In the genomic region with DNA sequence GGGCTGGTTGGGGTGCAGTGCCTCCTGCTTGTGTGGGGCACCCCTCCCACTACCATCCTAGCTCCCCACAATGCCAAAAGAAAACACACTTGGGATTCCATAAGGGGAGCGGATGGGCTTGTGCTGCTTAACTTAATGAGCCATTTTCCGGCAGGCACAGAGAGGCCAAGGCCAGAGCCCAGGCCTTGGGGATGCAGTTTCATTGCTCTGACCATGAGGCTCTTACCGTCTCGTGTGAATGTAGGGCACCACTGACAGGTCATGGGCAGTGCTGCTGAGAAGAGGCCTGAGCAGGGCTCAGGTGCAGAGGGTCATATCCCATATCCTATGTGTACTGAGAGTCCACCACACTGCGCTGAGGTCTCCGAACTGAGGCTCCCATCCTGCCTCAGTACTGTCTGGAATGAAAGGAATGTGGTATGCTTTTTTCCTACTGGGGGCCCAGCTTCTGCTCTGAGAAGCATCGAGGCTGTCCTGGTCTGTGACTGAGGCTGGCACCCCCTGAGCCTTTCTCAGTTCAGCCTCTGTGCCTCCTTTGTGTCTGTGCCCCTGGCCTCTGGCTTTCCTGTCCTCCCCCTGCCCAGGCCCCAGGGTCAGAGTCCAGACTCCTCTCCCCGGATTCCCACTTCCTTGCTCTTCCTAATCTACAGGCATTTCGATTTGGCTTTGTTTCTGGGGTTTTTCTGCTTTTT, we compare ENCODE assay signal across 1 cellular context.
TF ChIP-seq lines count a peak whose summit lies in the region.

No MANE protein-coding gene starts in this region.

TF ChIP-seq in HepG2, 621 proteins besides CTCF, POLR2A, EP300 and RAD21 (continued from another document and continues in another):
- TF ChIP-seq ZZZ3 (CRISPR knock-in tag; IDR thresholded peaks at IDR 0.05; ENCODE audit: borderline replicate concordance) (0 out of 2 replicates have a peak, but pooled peaks have one; percentile 12), CREM (IDR thresholded peaks at IDR 0.05) (no peak; the same call in none of the 2 replicates), CREM (CRISPR knock-in tag; IDR thresholded peaks at IDR 0.05) (no peak), AKAP8 (CRISPR knock-in tag; IDR thresholded peaks at IDR 0.05) (peak; percentile 62; the same call in 1 of the 2 replicates), ZNF629 (CRISPR knock-in tag; conservative IDR thresholded peaks at IDR 0.05) (peak; percentile 30; the same call in 1 of the 2 replicates), HOXA7 (CRISPR knock-in tag; IDR thresholded peaks at IDR 0.05) (no peak), ZNF136 (CRISPR knock-in tag; IDR thresholded peaks at IDR 0.05; ENCODE audit: low read depth) (no peak), JUN (CRISPR knock-in tag; IDR thresholded peaks at IDR 0.05) (peak; percentile 23; the same call in 1 of the 2 replicates), IRX3 (CRISPR knock-in tag; IDR thresholded peaks at IDR 0.05; ENCODE audit: borderline replicate concordance, low read depth) (no peak), SMYD3 (CRISPR knock-in tag; IDR thresholded peaks at IDR 0.05) (0 out of 2 replicates have a peak, but pooled peaks have one; percentile 57), ZNF572 (CRISPR knock-in tag; IDR thresholded peaks at IDR 0.05) (no peak), MBNL3 (CRISPR knock-in tag; conservative IDR thresholded peaks at IDR 0.05) (no peak), ZNF850 (CRISPR knock-in tag; conservative IDR thresholded peaks at IDR 0.05) (no peak), ZNF781 (CRISPR knock-in tag; IDR thresholded peaks at IDR 0.05; ENCODE audit: borderline replicate concordance, not compliant biosample characterization) (no peak), PCBP2 (optimal IDR thresholded peaks at IDR 0.05; ENCODE audit: low read depth, low read length, poor library complexity, severe bottlenecking) (no peak), DNMT3B (CRISPR knock-in tag; conservative IDR thresholded peaks at IDR 0.05) (no peak), ZNF841 (CRISPR knock-in tag; IDR thresholded peaks at IDR 0.05; ENCODE audit: borderline replicate concordance) (no peak), U2AF1 (optimal IDR thresholded peaks at IDR 0.05; ENCODE audit: low read depth, low read length) (no peak), REPIN1 (CRISPR knock-in tag; IDR thresholded peaks at IDR 0.05; ENCODE audit: borderline replicate concordance, low read depth) (peak; percentile 79; the same call in 1 of the 2 replicates), CCDC6 (CRISPR knock-in tag; IDR thresholded peaks at IDR 0.05) (peak; percentile 32; the same call in 1 of the 2 replicates), ZNF780A (CRISPR knock-in tag; IDR thresholded peaks at IDR 0.05) (no peak), RBM39 (IDR thresholded peaks at IDR 0.05; ENCODE audit: low read depth, low read length, poor library complexity, severe bottlenecking) (no peak), ZNF577 (CRISPR knock-in tag; IDR thresholded peaks at IDR 0.05; ENCODE audit: borderline replicate concordance, low read depth) (no peak), MTF2 (CRISPR knock-in tag; IDR thresholded peaks at IDR 0.05; ENCODE audit: borderline replicate concordance) (no peak), ZNF124 (CRISPR knock-in tag; IDR thresholded peaks at IDR 0.05) (no peak; the same call in 1 of the 2 replicates), ZNF598 (CRISPR knock-in tag; IDR thresholded peaks at IDR 0.05; ENCODE audit: borderline replicate concordance) (no peak; the same call in 1 of the 2 replicates), HES4 (CRISPR knock-in tag; IDR thresholded peaks at IDR 0.05; ENCODE audit: borderline replicate concordance) (no peak), SALL1 (CRISPR knock-in tag; IDR thresholded peaks at IDR 0.05) (peak; percentile 89), MAZ (IDR thresholded peaks at IDR 0.05; ENCODE audit: borderline replicate concordance, low read depth, low read length) (no peak), MAZ (CRISPR knock-in tag; IDR thresholded peaks at IDR 0.05; ENCODE audit: low read depth) (no peak), ZNF605 (CRISPR knock-in tag; IDR thresholded peaks at IDR 0.05) (no peak; the same call in 1 of the 2 replicates), NFYB (CRISPR knock-in tag; IDR thresholded peaks at IDR 0.05) (no peak), SNRNP70 (IDR thresholded peaks at IDR 0.05; ENCODE audit: low read depth, low read length) (no peak), ZNF761 (CRISPR knock-in tag; conservative IDR thresholded peaks at IDR 0.05) (peak; percentile 19; the same call in 1 of the 2 replicates), GTF3A (CRISPR knock-in tag; conservative IDR thresholded peaks at IDR 0.05) (no peak), NONO (IDR thresholded peaks at IDR 0.05) (no peak), NONO (CRISPR knock-in tag; conservative IDR thresholded peaks at IDR 0.05) (0 out of 2 replicates have a peak, but pooled peaks have one; percentile 12), FOXM1 (CRISPR knock-in tag; IDR thresholded peaks at IDR 0.05) (no peak), ZBTB42 (CRISPR knock-in tag; IDR thresholded peaks at IDR 0.05) (no peak)
- TF ChIP-seq, protein P1, sequence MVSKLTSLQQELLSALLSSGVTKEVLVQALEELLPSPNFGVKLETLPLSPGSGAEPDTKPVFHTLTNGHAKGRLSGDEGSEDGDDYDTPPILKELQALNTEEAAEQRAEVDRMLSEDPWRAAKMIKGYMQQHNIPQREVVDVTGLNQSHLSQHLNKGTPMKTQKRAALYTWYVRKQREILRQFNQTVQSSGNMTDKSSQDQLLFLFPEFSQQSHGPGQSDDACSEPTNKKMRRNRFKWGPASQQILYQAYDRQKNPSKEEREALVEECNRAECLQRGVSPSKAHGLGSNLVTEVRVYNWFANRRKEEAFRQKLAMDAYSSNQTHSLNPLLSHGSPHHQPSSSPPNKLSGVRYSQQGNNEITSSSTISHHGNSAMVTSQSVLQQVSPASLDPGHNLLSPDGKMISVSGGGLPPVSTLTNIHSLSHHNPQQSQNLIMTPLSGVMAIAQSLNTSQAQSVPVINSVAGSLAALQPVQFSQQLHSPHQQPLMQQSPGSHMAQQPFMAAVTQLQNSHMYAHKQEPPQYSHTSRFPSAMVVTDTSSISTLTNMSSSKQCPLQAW (CRISPR knock-in tag; IDR thresholded peaks at IDR 0.05) = no peak
- TF ChIP-seq, protein P2, sequence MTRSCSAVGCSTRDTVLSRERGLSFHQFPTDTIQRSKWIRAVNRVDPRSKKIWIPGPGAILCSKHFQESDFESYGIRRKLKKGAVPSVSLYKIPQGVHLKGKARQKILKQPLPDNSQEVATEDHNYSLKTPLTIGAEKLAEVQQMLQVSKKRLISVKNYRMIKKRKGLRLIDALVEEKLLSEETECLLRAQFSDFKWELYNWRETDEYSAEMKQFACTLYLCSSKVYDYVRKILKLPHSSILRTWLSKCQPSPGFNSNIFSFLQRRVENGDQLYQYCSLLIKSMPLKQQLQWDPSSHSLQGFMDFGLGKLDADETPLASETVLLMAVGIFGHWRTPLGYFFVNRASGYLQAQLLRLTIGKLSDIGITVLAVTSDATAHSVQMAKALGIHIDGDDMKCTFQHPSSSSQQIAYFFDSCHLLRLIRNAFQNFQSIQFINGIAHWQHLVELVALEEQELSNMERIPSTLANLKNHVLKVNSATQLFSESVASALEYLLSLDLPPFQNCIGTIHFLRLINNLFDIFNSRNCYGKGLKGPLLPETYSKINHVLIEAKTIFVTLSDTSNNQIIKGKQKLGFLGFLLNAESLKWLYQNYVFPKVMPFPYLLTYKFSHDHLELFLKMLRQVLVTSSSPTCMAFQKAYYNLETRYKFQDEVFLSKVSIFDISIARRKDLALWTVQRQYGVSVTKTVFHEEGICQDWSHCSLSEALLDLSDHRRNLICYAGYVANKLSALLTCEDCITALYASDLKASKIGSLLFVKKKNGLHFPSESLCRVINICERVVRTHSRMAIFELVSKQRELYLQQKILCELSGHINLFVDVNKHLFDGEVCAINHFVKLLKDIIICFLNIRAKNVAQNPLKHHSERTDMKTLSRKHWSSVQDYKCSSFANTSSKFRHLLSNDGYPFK (CRISPR knock-in tag; IDR thresholded peaks at IDR 0.05; ENCODE audit: borderline replicate concordance) = peak; percentile 43; the same call in 1 of the 2 replicates
- TF ChIP-seq, protein P3, sequence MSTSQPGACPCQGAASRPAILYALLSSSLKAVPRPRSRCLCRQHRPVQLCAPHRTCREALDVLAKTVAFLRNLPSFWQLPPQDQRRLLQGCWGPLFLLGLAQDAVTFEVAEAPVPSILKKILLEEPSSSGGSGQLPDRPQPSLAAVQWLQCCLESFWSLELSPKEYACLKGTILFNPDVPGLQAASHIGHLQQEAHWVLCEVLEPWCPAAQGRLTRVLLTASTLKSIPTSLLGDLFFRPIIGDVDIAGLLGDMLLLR (CRISPR knock-in tag; IDR thresholded peaks at IDR 0.05) = 0 out of 2 replicates have a peak, but pooled peaks have one; percentile 67
- TF ChIP-seq, protein P4, sequence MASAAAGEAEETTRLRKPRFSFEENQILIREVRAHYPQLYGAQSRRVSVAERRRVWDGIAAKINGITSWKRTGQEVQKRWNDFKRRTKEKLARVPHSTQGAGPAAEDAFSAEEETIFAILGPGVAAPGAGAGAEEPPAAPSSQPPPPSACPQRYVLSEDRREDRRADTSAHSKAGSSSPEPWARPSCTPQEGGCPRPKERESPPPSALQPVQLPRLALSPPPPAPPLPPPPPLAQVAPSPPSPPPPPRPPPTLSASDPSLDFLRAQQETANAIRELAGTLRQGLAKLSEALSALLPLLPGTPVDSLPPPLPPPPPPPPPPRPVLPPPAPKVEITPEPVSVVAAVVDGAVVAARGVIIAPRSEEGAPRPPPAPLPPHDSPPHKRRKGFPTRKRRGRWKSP (CRISPR knock-in tag; IDR thresholded peaks at IDR 0.05) = no peak
- TF ChIP-seq, protein P5, sequence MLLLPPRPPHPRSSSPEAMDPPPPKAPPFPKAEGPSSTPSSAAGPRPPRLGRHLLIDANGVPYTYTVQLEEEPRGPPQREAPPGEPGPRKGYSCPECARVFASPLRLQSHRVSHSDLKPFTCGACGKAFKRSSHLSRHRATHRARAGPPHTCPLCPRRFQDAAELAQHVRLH (CRISPR knock-in tag; IDR thresholded peaks at IDR 0.05; ENCODE audit: borderline replicate concordance, low read depth) = peak; percentile 72; the same call in 1 of the 2 replicates
- TF ChIP-seq, protein P6, sequence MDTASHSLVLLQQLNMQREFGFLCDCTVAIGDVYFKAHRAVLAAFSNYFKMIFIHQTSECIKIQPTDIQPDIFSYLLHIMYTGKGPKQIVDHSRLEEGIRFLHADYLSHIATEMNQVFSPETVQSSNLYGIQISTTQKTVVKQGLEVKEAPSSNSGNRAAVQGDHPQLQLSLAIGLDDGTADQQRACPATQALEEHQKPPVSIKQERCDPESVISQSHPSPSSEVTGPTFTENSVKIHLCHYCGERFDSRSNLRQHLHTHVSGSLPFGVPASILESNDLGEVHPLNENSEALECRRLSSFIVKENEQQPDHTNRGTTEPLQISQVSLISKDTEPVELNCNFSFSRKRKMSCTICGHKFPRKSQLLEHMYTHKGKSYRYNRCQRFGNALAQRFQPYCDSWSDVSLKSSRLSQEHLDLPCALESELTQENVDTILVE (CRISPR knock-in tag; IDR thresholded peaks at IDR 0.05) = peak; percentile 42; the same call in 1 of the 2 replicates
- TF ChIP-seq, protein P7, sequence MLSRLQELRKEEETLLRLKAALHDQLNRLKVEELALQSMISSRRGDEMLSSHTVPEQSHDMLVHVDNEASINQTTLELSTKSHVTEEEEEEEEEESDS (CRISPR knock-in tag; IDR thresholded peaks at IDR 0.05; ENCODE audit: borderline replicate concordance) = no peak
- TF ChIP-seq, protein P8, sequence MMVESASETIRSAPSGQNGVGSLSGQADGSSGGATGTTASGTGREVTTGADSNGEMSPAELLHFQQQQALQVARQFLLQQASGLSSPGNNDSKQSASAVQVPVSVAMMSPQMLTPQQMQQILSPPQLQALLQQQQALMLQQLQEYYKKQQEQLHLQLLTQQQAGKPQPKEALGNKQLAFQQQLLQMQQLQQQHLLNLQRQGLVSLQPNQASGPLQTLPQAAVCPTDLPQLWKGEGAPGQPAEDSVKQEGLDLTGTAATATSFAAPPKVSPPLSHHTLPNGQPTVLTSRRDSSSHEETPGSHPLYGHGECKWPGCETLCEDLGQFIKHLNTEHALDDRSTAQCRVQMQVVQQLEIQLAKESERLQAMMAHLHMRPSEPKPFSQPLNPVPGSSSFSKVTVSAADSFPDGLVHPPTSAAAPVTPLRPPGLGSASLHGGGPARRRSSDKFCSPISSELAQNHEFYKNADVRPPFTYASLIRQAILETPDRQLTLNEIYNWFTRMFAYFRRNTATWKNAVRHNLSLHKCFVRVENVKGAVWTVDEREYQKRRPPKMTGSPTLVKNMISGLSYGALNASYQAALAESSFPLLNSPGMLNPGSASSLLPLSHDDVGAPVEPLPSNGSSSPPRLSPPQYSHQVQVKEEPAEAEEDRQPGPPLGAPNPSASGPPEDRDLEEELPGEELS (CRISPR knock-in tag; IDR thresholded peaks at IDR 0.05) = peak; percentile 56
- TF ChIP-seq, protein P9, sequence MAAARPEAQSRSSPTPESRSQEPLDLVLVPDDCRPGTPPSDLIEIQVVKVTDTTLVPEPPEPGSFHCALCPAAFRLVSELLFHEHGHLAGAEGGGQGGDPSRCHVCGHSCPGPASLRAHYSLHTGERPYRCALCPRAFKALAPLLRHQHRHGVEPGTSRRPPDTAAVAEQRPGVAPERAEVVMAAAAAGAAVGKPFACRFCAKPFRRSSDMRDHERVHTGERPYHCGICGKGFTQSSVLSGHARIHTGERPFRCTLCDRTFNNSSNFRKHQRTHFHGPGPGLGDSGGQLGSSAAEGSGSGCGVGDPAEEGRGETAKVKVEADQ (CRISPR knock-in tag; IDR thresholded peaks at IDR 0.05; ENCODE audit: borderline replicate concordance) = 0 out of 2 replicates have a peak, but pooled peaks have one; percentile 21
- TF ChIP-seq, protein P10, sequence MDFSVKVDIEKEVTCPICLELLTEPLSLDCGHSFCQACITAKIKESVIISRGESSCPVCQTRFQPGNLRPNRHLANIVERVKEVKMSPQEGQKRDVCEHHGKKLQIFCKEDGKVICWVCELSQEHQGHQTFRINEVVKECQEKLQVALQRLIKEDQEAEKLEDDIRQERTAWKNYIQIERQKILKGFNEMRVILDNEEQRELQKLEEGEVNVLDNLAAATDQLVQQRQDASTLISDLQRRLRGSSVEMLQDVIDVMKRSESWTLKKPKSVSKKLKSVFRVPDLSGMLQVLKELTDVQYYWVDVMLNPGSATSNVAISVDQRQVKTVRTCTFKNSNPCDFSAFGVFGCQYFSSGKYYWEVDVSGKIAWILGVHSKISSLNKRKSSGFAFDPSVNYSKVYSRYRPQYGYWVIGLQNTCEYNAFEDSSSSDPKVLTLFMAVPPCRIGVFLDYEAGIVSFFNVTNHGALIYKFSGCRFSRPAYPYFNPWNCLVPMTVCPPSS (IDR thresholded peaks at IDR 0.05) = no peak
- TF ChIP-seq, protein P11, sequence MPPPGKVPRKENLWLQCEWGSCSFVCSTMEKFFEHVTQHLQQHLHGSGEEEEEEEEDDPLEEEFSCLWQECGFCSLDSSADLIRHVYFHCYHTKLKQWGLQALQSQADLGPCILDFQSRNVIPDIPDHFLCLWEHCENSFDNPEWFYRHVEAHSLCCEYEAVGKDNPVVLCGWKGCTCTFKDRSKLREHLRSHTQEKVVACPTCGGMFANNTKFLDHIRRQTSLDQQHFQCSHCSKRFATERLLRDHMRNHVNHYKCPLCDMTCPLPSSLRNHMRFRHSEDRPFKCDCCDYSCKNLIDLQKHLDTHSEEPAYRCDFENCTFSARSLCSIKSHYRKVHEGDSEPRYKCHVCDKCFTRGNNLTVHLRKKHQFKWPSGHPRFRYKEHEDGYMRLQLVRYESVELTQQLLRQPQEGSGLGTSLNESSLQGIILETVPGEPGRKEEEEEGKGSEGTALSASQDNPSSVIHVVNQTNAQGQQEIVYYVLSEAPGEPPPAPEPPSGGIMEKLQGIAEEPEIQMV (CRISPR knock-in tag; IDR thresholded peaks at IDR 0.05; ENCODE audit: low read depth) = 0 out of 2 replicates have a peak, but pooled peaks have one; percentile 32
- TF ChIP-seq, protein P12, sequence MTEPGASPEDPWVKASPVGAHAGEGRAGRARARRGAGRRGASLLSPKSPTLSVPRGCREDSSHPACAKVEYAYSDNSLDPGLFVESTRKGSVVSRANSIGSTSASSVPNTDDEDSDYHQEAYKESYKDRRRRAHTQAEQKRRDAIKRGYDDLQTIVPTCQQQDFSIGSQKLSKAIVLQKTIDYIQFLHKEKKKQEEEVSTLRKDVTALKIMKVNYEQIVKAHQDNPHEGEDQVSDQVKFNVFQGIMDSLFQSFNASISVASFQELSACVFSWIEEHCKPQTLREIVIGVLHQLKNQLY (CRISPR knock-in tag; IDR thresholded peaks at IDR 0.05) = no peak
